In the genomic region with DNA sequence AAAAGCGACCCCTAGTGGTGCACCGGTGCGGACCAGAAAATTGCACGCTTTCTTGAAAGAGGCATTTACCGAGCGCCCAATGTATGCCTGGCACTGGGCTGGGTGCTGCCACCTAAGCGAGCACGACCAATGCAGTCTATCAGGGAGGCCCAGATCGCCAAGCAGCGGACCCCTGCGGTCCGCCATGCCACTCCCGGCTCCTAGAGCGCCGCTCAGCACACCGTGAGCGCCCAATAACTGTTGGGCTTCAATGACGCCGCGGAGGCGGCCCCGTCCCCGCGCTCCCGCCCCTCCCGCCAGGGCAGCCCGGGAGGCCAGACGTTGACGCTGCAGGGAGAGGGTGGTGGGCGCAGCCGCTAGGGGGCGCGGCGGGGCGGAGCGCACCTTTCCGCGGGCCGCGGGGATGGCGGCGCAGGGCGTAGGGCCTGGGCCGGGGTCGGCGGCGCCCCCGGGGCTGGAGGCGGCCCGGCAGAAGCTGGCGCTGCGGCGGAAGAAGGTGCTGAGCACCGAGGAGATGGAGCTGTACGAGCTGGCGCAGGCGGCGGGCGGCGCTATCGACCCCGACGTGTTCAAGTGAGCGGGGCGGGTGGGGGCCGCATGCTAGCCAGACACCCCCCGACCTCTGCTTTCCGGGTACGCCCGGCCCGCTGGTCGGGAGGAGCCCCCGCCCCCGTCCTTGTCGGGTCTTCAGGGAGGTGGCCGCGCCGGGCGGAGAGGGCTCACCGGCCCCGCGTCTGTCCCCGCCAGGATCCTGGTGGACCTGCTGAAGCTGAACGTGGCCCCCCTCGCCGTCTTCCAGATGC, we compare ENCODE assay signal across 8 cellular contexts. TPM values are rescaled to one million over a fixed set of nuclear protein-coding genes. Genes with fewer than 3 reads are reported as not detected.
DNase-seq lines count a peak whose midpoint lies in the region; ATAC-seq and TF ChIP-seq lines count a peak whose summit lies in the region.
"Not testable (repeated sequence)": the region's sequence is repeated elsewhere in the genome, so short reads cannot be mapped to it uniquely, and the experiment has no call there.

A gene with protein sequence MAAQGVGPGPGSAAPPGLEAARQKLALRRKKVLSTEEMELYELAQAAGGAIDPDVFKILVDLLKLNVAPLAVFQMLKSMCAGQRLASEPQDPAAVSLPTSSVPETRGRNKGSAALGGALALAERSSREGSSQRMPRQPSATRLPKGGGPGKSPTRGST (plus strand): TSS at position 383 of the 803 bp plus-strand sequence. CDS start 21 bp downstream, at position 404.

- peaks cover 13% of the 10 kb centered on the region; the same call in 1 of the 2 replicates for H3K36me3 ChIP-seq in OCI-LY1 (ENCODE audit: insufficient read depth, low read length)

- H3K9me2 ChIP-seq in OCI-LY1 (ENCODE audit: low read depth, low read length): not testable (repeated sequence)

- DNase-seq in DMS114 treated with DMSO at 0.1 percent for 48 hours (lab: John Stamatoyannopoulos, UW; ENCODE audit: unreplicated experiment) (peak; percentile 62), HuH-7 (ENCODE audit: low spot score) (peak; percentile 93), epidermal melanocyte (ENCODE audit: insufficient read length, low spot score) (peak; percentile 73)
- DNase-seq in activated CD8-positive, alpha-beta memory T cell treated with anti-CD3 and anti-CD28 coated beads, Interleukin-2, amount 50 U/mL, for 48 hours: peak; percentile 97
- DNase-seq in stimulated activated CD8-positive, alpha-beta memory T cell treated with anti-CD3 and anti-CD28 coated beads, Interleukin-4, amount 100 ng/mL, for 1 hour (ENCODE audit: low read depth in 2 of 2, low spot score in 1 of 2): peak; percentile 66 to 77

- peak; percentile 74 for ATAC-seq in GM21526 (IDR thresholded peaks at IDR 0.05; ENCODE audit: low FRiP score, unreplicated experiment)

- H4K20me1 ChIP-seq in OCI-LY1 (ENCODE audit: insufficient read depth, low read length): not testable (repeated sequence)

- H3F3A ChIP-seq in OCI-LY1 (ENCODE audit: insufficient read depth, low read length): not testable (repeated sequence)

- peak within 1 kb of the TSS; percentile 85 for H3K9ac ChIP-seq in OCI-LY1 (ENCODE audit: low read length)

- TF ChIP-seq CTCF in OCI-LY1 (IDR thresholded peaks at IDR 0.05; ENCODE audit: low read length): peak; percentile 55

- not testable (repeated sequence) for H2AFZ ChIP-seq in OCI-LY1 (ENCODE audit: low read length)

- H3K4me3 ChIP-seq in OCI-LY1 (ENCODE audit: low read depth, low read length, poor library complexity, severe bottlenecking) (peak within 1 kb of the TSS; percentile 87), mononuclear cell (ENCODE audit: low read length) (peak within 1 kb of the TSS; percentile 90)

- H3K27me3 ChIP-seq in OCI-LY1 (ENCODE audit: insufficient read depth, low read length); mononuclear cell (ENCODE audit: insufficient read depth, low read length): not testable (repeated sequence)

- H3K9me3 ChIP-seq in OCI-LY1 (ENCODE audit: low read length); mononuclear cell (ENCODE audit: low read depth, low read length): not testable (repeated sequence)

- peaks cover 32% of the 10 kb centered on the region for H3K79me2 ChIP-seq in OCI-LY1 (ENCODE audit: insufficient read depth, low read length)

- H3K27ac ChIP-seq in OCI-LY1 (ENCODE audit: low read depth, low read length, poor library complexity, severe bottlenecking): peak within 1 kb of the TSS; percentile 82

- H3K4me1 ChIP-seq in OCI-LY1 (ENCODE audit: insufficient read depth, low read length, severe bottlenecking) (peaks cover 25% of the 10 kb centered on the region), mononuclear cell (ENCODE audit: insufficient read depth, low read length) (peaks cover 24% of the 10 kb centered on the region)

- peak within 1 kb of the TSS; percentile 86 for H3K4me2 ChIP-seq in OCI-LY1 (ENCODE audit: low read length)

RNA-seq across cellular contexts. Expression of the gene that starts here (rescaled TPM):
- 73.1 TPM for total RNA-seq in mononuclear cell

Comparison
In these comparisons a context has a peak if more than half of its experiments do, and no peak if none do; other contexts are left out.
1. Peak in every context shown above with its lines: DNase-seq, ATAC-seq, H3K4me3 ChIP-seq and H3K27ac ChIP-seq.